ENCODE assay signal across 1 cellular context in genomic region chr5:133969654-133970324, GRCh38.
TF ChIP-seq lines count a peak whose summit lies in the region.

No MANE protein-coding gene starts in this region.

TF ChIP-seq in HepG2, 621 proteins besides CTCF, POLR2A, EP300 and RAD21 (continued from another document and continues in another):
- TF ChIP-seq ZNF44 (CRISPR knock-in tag; IDR thresholded peaks at IDR 0.05) (no peak), TCF12 (IDR thresholded peaks at IDR 0.05) (no peak), TCF12 (CRISPR knock-in tag; IDR thresholded peaks at IDR 0.05) (no peak), THAP9 (CRISPR knock-in tag; IDR thresholded peaks at IDR 0.05; ENCODE audit: borderline replicate concordance) (no peak), EZH2 (conservative IDR thresholded peaks at IDR 0.05; ENCODE audit: low read depth, low read length) (no peak), GLI4 (CRISPR knock-in tag; IDR thresholded peaks at IDR 0.05; ENCODE audit: borderline replicate concordance) (no peak), IRF9 (CRISPR knock-in tag; IDR thresholded peaks at IDR 0.05; ENCODE audit: borderline replicate concordance) (no peak), AFF4 (CRISPR knock-in tag; IDR thresholded peaks at IDR 0.05) (no peak), NCOA2 (CRISPR knock-in tag; IDR thresholded peaks at IDR 0.05) (peak; percentile 81), FOXP1 (IDR thresholded peaks at IDR 0.05) (0 out of 2 replicates have a peak, but pooled peaks have one; percentile 38), FOXP1 (CRISPR knock-in tag; IDR thresholded peaks at IDR 0.05) (no peak), ZFP37 (CRISPR knock-in tag; IDR thresholded peaks at IDR 0.05; ENCODE audit: borderline replicate concordance) (no peak), HBP1 (CRISPR knock-in tag; IDR thresholded peaks at IDR 0.05; ENCODE audit: low read depth) (no peak), ATM (IDR thresholded peaks at IDR 0.05; ENCODE audit: borderline replicate concordance) (no peak), AHR (CRISPR knock-in tag; IDR thresholded peaks at IDR 0.05) (no peak), ZBTB7B (CRISPR knock-in tag; IDR thresholded peaks at IDR 0.05) (no peak), TFDP1 (CRISPR knock-in tag; IDR thresholded peaks at IDR 0.05; ENCODE audit: borderline replicate concordance) (no peak), TSC22D2 (CRISPR knock-in tag; IDR thresholded peaks at IDR 0.05; ENCODE audit: borderline replicate concordance) (no peak), HOXD1 (CRISPR knock-in tag; IDR thresholded peaks at IDR 0.05) (no peak), ZNF331 (CRISPR knock-in tag; IDR thresholded peaks at IDR 0.05) (peak; percentile 58; the same call in 1 of the 2 replicates), DDIT3 (CRISPR knock-in tag; IDR thresholded peaks at IDR 0.05) (no peak), ZNF256 (CRISPR knock-in tag; conservative IDR thresholded peaks at IDR 0.05) (no peak), ARID4A (CRISPR knock-in tag; IDR thresholded peaks at IDR 0.05; ENCODE audit: borderline replicate concordance) (no peak; the same call in 1 of the 2 replicates), ZIK1 (CRISPR knock-in tag; IDR thresholded peaks at IDR 0.05; ENCODE audit: borderline replicate concordance, low read depth) (no peak), SNAPC5 (CRISPR knock-in tag; IDR thresholded peaks at IDR 0.05; ENCODE audit: borderline replicate concordance) (no peak), SP5 (CRISPR knock-in tag; IDR thresholded peaks at IDR 0.05; ENCODE audit: borderline replicate concordance, low read depth) (0 out of 2 replicates have a peak, but pooled peaks have one; percentile 13), ZNF713 (CRISPR knock-in tag; IDR thresholded peaks at IDR 0.05) (no peak), ZNF232 (CRISPR knock-in tag; IDR thresholded peaks at IDR 0.05; ENCODE audit: borderline replicate concordance) (no peak), BORCS8-MEF2B (CRISPR knock-in tag; IDR thresholded peaks at IDR 0.05) (no peak), ZNF724P (CRISPR knock-in tag; IDR thresholded peaks at IDR 0.05; ENCODE audit: borderline replicate concordance) (no peak), ZNF710 (CRISPR knock-in tag; IDR thresholded peaks at IDR 0.05; ENCODE audit: borderline replicate concordance) (no peak), MIER2 (CRISPR knock-in tag; IDR thresholded peaks at IDR 0.05) (no peak), LRRFIP1 (CRISPR knock-in tag; conservative IDR thresholded peaks at IDR 0.05) (no peak), MATR3 (CRISPR knock-in tag; IDR thresholded peaks at IDR 0.05) (no peak), STAT5B (CRISPR knock-in tag; IDR thresholded peaks at IDR 0.05) (no peak), FOXK1 (CRISPR knock-in tag; IDR thresholded peaks at IDR 0.05; ENCODE audit: borderline replicate concordance, low read depth) (no peak), CBX1 (IDR thresholded peaks at IDR 0.05; ENCODE audit: low read depth) (no peak), ZNF343 (CRISPR knock-in tag; IDR thresholded peaks at IDR 0.05) (no peak), HCFC1 (IDR thresholded peaks at IDR 0.05; ENCODE audit: low read depth, low read length) (no peak), REXO4 (CRISPR knock-in tag; IDR thresholded peaks at IDR 0.05; ENCODE audit: borderline replicate concordance) (no peak), MED1 (CRISPR knock-in tag; IDR thresholded peaks at IDR 0.05) (0 out of 2 replicates have a peak, but pooled peaks have one; percentile 11), RFX1 (IDR thresholded peaks at IDR 0.05) (no peak), ZNF883 (CRISPR knock-in tag; IDR thresholded peaks at IDR 0.05; ENCODE audit: not compliant biosample characterization) (no peak), ZNF350 (CRISPR knock-in tag; IDR thresholded peaks at IDR 0.05; ENCODE audit: borderline replicate concordance, low read depth) (no peak), JARID2 (CRISPR knock-in tag; IDR thresholded peaks at IDR 0.05; ENCODE audit: insufficient replicate concordance) (no peak), SRSF4 (IDR thresholded peaks at IDR 0.05; ENCODE audit: low read depth, low read length, poor library complexity, severe bottlenecking) (no peak), ERF (CRISPR knock-in tag; IDR thresholded peaks at IDR 0.05) (no peak), ZKSCAN8 (CRISPR knock-in tag; IDR thresholded peaks at IDR 0.05; ENCODE audit: borderline replicate concordance) (no peak)
